Comparison of ENCODE assay signal across 1 cellular context in genomic region chr1:234701737-234702341, GRCh38.
TF ChIP-seq lines count a peak whose summit lies in the region.

No MANE protein-coding gene starts in this region.

TF ChIP-seq in K562, 482 proteins besides CTCF, POLR2A, EP300 and RAD21 (continued from another document):
- no peak for TF ChIP-seq ZBTB40 (IDR thresholded peaks at IDR 0.05)
- no peak for TF ChIP-seq ZBTB40 (CRISPR knock-in tag; IDR thresholded peaks at IDR 0.05)
- no peak for TF ChIP-seq NR2F6 (CRISPR knock-in tag; IDR thresholded peaks at IDR 0.05)
- TF ChIP-seq RCOR1 (IDR thresholded peaks at IDR 0.05; ENCODE audit: borderline replicate concordance in 1 of 2, low read depth in 2 of 2, low read length in 2 of 2): 0 out of 4 replicates have a peak, but pooled peaks of 1 of the 2 experiments have one; percentile 20
- TF ChIP-seq CLOCK (CRISPR knock-in tag; IDR thresholded peaks at IDR 0.05; ENCODE audit: borderline replicate concordance): no peak
- no peak for TF ChIP-seq SMARCA5 (IDR thresholded peaks at IDR 0.05)
- TF ChIP-seq ZNF24 (IDR thresholded peaks at IDR 0.05): no peak
- no peak for TF ChIP-seq NFRKB (IDR thresholded peaks at IDR 0.05; ENCODE audit: low read depth)
- TF ChIP-seq ZBTB49 (CRISPR knock-in tag; IDR thresholded peaks at IDR 0.05; ENCODE audit: borderline replicate concordance): no peak
- TF ChIP-seq NR4A1 (CRISPR knock-in tag; IDR thresholded peaks at IDR 0.05): no peak
- TF ChIP-seq NR4A1 (tag; IDR thresholded peaks at IDR 0.05): no peak
- no peak for TF ChIP-seq LARP7 (IDR thresholded peaks at IDR 0.05)
- TF ChIP-seq ZBTB12 (CRISPR knock-in tag; IDR thresholded peaks at IDR 0.05): 0 out of 2 replicates have a peak, but pooled peaks have one; percentile 29
- no peak for TF ChIP-seq DNMT1 (IDR thresholded peaks at IDR 0.05)
